In genomic region chr11:61384271-61385242, GRCh38 we compare ENCODE assay signal across 10 cellular contexts. TPM values are rescaled to one million over a fixed set of nuclear protein-coding genes. Genes with fewer than 3 reads are reported as not detected.
A peak's percentile ranks its signal among the peaks of the same experiment; 100 is the strongest.
DNase-seq lines count a peak whose midpoint lies in the region; ATAC-seq and TF ChIP-seq lines count a peak whose summit lies in the region.
"Had no signal": no experiment of that assay in that cellular context is flagged by ENCODE, and none has a peak within 500 bp of the region (broad histone marks: within the 10 kb centered on the region; RNA-seq: fewer than 3 reads in every experiment).

No MANE protein-coding gene starts in this region.

- H3K9ac ChIP-seq in GM23248: no peak overlapping the region

- no peak for ATAC-seq in GM19351 (IDR thresholded peaks at IDR 0.05; ENCODE audit: unreplicated experiment)

- no peaks in the 10 kb centered on the region for H4K20me1 ChIP-seq in GM23248 (ENCODE audit: insufficient read depth)

- no peaks in the 10 kb centered on the region for H3K9me3 ChIP-seq in AG04450 (ENCODE audit: control insufficient read depth, insufficient read depth, low read length)
- H3K9me3 ChIP-seq in GM23248 (ENCODE audit: low read depth): no peaks in the 10 kb centered on the region
- H3K9me3 ChIP-seq: gastrocnemius medialis, SJSA1 had no signal

- H3K4me1 ChIP-seq in GM23248 (ENCODE audit: insufficient read depth): peaks cover 6% of the 10 kb centered on the region

- no peaks in the 10 kb centered on the region for H3K79me2 ChIP-seq in GM23248 (ENCODE audit: insufficient read depth)

- in situ Hi-C loops in GM23248 (cut with MboI): loop anchor here (5.0 to 10.0 kb wide), 2 partner anchors 47 to 120 kb away; no protein-coding TSS in a partner anchor

- H3K4me3 ChIP-seq in AG04450 (ENCODE audit: low read depth, low read length) (no peak overlapping the region), GM23248 (no peak overlapping the region), foreskin fibroblast (ENCODE audit: low read depth in 1 of 2, low read length in 2 of 2) (no peak overlapping the region)
- H3K4me3 ChIP-seq: gastrocnemius medialis, SJSA1 had no signal

- H3K27me3 ChIP-seq in AG04450 (ENCODE audit: control insufficient read depth, insufficient read depth, low read length) (no peaks in the 10 kb centered on the region), GM23248 (replicated peaks; ENCODE audit: insufficient read depth) (no peaks in the 10 kb centered on the region)
- H3K27me3 ChIP-seq: gastrocnemius medialis, SJSA1 had no signal

- H3K9me2 ChIP-seq in GM23248 (ENCODE audit: insufficient read depth): no peaks in the 10 kb centered on the region

- no peaks in the 10 kb centered on the region for H3K36me3 ChIP-seq in GM23248 (ENCODE audit: low read depth)
- H3K36me3 ChIP-seq: gastrocnemius medialis, SJSA1 had no signal

- DNase-seq in AG04450 (ENCODE audit: low read depth, low spot score) (no peak), GM23248 (peak; percentile 37), RWPE1 (ENCODE audit: low spot score) (no peak), foreskin fibroblast (peak in 1 of 2 donors; percentile 47), NCI-H187 treated with DMSO at 0.1 percent for 48 hours (lab: John Stamatoyannopoulos, UW) (no peak), GM19238 (ENCODE audit: insufficient read length, low spot score) (no peak)
- no peak for DNase-seq in NK-92 treated with Interleukin-12 subunit alpha and Interleukin-12 subunit beta, amount 100 ng/mL, for 24 hours (lab: John Stamatoyannopoulos, UW)

- peaks cover 6% of the 10 kb centered on the region for H3F3A ChIP-seq in GM23248 (ENCODE audit: insufficient read depth)

- H2AFZ ChIP-seq in GM23248: no peak overlapping the region

- WGBS in GM23248 (ENCODE audit: low coverage in 1 of 2, low lambda C conversion rate in 2 of 2, missing lambda C conversion rate in 2 of 2), 2 experiments: 70 to 72% methylated on average over 15 of the region's 15 CpGs

- peak; percentile 40 for TF ChIP-seq CTCF in AG04450 (IDR thresholded peaks at IDR 0.05; ENCODE audit: low read depth, low read length)
- TF ChIP-seq CTCF in RWPE1 (conservative IDR thresholded peaks at IDR 0.05; ENCODE audit: low read depth): no peak
- TF ChIP-seq CTCF in foreskin fibroblast (IDR thresholded peaks at IDR 0.05; ENCODE audit: low read depth, low read length): peak; percentile 16

- no peak overlapping the region for H3K27ac ChIP-seq in AG04450 (ENCODE audit: low read depth, low read length)
- no peak overlapping the region for H3K27ac ChIP-seq in GM23248
- peak overlapping the region; percentile 59 for H3K27ac ChIP-seq in RWPE1
- H3K27ac ChIP-seq: gastrocnemius medialis, SJSA1 had no signal

- POLR2A ChIA-PET in AG04450 (lab: Yijun Ruan, JAX): interaction anchor here (2.4 to 5.6 kb wide), 2 partner anchors 23 to 48 kb away, joined by 12 to 32 read pairs; partner anchors contain the start of genes CYB561A3 and TMEM138
- POLR2A ChIA-PET in RWPE1 (lab: Yijun Ruan, JAX; ENCODE audit: low non-redundant PET): interaction anchor here (1.2 to 1.6 kb wide), 4 partner anchors 15 to 48 kb away, joined by 3 to 11 read pairs (median 8); partner anchors contain the start of genes CYB561A3 and TMEM138

- no peak overlapping the region for H3K4me2 ChIP-seq in GM23248 (ENCODE audit: unreplicated experiment)

- CTCF ChIA-PET in AG04450 (lab: Charles Lee) (interaction anchor here (0.6 to 10.8 kb wide), 22 partner anchors 9 to 254 kb away, joined by 3 to 519 read pairs (median 10); partner anchors contain the start of genes CYB561A3, DDB1, TKFC and TMEM138), RWPE1 (lab: Yijun Ruan, JAX) (interaction anchor here (0.7 to 3.7 kb wide), 12 partner anchors 15 to 412 kb away, joined by 3 to 86 read pairs (median 8); partner anchors contain the start of genes CYB561A3 and TMEM138)

RNA-seq across cellular contexts. Expression of gene TMEM216, which starts 7.8 kb away (rescaled TPM):
- 28.8 and 32.6 TPM in 2 replicates for polyA plus RNA-seq in AG04450 (2011; rRNA removed)
- polyA minus RNA-seq in AG04450 (2011; rRNA and poly(A)+ RNA removed): 18.0 and 21.6 TPM in 2 replicates
- total RNA-seq in GM23248 (2014; rRNA removed; shearing (Covaris generic)): 23.2 and 33.9 TPM in 2 replicates
- 20.7 and 23.1 TPM in 2 replicates for polyA plus RNA-seq in GM23248 (2016; fragmentation: Nextera tagmentation; extraction: Ambion mirVana)

RNA-seq across cellular contexts. Expression of gene TMEM138, which starts 22.4 kb away (rescaled TPM):
- polyA plus RNA-seq in AG04450 (2011; rRNA removed) (71.7 and 79.2 TPM in 2 replicates), GM23248 (2016; fragmentation: Nextera tagmentation; extraction: Ambion mirVana) (48.3 and 50.2 TPM in 2 replicates)
- polyA minus RNA-seq in AG04450 (2011; rRNA and poly(A)+ RNA removed): 29.8 and 40.9 TPM in 2 replicates
- 19.0 and 21.5 TPM in 2 replicates for total RNA-seq in GM23248 (2014; rRNA removed; shearing (Covaris generic))

RNA-seq across cellular contexts. Expression of gene CYB561A3, which starts 22.9 kb away (rescaled TPM):
- polyA plus RNA-seq in AG04450 (2011; rRNA removed) (34.5 and 43.7 TPM in 2 replicates), GM23248 (2016; fragmentation: Nextera tagmentation; extraction: Ambion mirVana) (42.9 and 52.3 TPM in 2 replicates)
- polyA minus RNA-seq in AG04450 (2011; rRNA and poly(A)+ RNA removed): 37.5 and 46.2 TPM in 2 replicates
- 38.4 and 49.0 TPM in 2 replicates for total RNA-seq in GM23248 (2014; rRNA removed; shearing (Covaris generic))

RNA-seq across cellular contexts. Expression of gene CPSF7, which starts 45.2 kb away (rescaled TPM):
- polyA plus RNA-seq in AG04450 (2011; rRNA removed): 37.3 and 40.3 TPM in 2 replicates
- 45.7 and 50.7 TPM in 2 replicates for polyA minus RNA-seq in AG04450 (2011; rRNA and poly(A)+ RNA removed)
- total RNA-seq in GM23248 (2014; rRNA removed; shearing (Covaris generic)): 27.1 and 31.2 TPM in 2 replicates
- polyA plus RNA-seq in GM23248 (2016; fragmentation: Nextera tagmentation; extraction: Ambion mirVana): 38.2 and 42.3 TPM in 2 replicates

RNA-seq across cellular contexts. Expression of gene SDHAF2, which starts 45.4 kb away (rescaled TPM):
- polyA plus RNA-seq in AG04450 (2011; rRNA removed) (71.6 and 86.5 TPM in 2 replicates), GM23248 (2016; fragmentation: Nextera tagmentation; extraction: Ambion mirVana) (59.5 and 60.6 TPM in 2 replicates)
- 59.9 and 74.6 TPM in 2 replicates for polyA minus RNA-seq in AG04450 (2011; rRNA and poly(A)+ RNA removed)
- total RNA-seq in GM23248 (2014; rRNA removed; shearing (Covaris generic)): 19.5 and 32.5 TPM in 2 replicates
